In the genomic region with DNA sequence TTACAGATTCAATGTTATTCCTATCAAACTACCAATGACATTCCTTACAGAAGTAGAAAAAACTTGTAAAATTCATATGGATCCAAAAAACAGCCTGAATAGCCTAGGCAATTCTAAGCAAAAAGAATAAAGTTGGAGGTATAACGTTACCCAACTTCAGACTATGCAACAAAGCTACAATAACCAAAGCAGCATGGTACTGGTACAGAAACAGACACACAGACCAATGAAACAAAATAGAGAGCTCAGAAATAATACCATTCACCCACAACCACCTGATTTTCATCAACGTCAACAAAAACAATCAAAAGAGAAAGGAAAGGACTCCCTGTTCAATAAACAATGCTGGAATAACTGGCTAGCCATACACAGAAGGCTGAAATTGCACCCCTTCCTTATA, we compare ENCODE assay signal across 30 cellular contexts. TPM values are rescaled to one million over a fixed set of nuclear protein-coding genes. Genes with fewer than 3 reads are reported as not detected.
"Had no signal": no experiment of that assay in that cellular context is flagged by ENCODE, and none has a peak within 500 bp of the region (broad histone marks: within the 10 kb centered on the region; RNA-seq: fewer than 3 reads in every experiment).

No MANE protein-coding gene starts in this region.

- H3K27me3 Mint-ChIP-seq: naive thymus-derived CD8-positive, alpha-beta T cell; natural killer cell treated with Interleukin-12 subunit alpha and Interleukin-12 subunit beta and Interleukin-15 and Interleukin-18, amount 100 ng/mL, for 72 hours; stimulated activated naive B cell treated with anti-CD40 and anti-IgM and Interleukin-4, amounts not matched to agents 10 μg/mL and 1 μg/mL and 100 μg/mL, for 72 hours; stimulated activated naive CD8-positive, alpha-beta T cell treated with anti-CD3 and anti-CD28 coated beads, Interleukin-15, Interleukin-2, amounts not matched to agents 100 ng/mL and 50 ng/mL, for 24 hours had no signal

- H3K4me3 ChIP-seq: pancreas, prostate gland, right atrium auricular region, right lobe of liver, sigmoid colon, stomach, thoracic aorta, thyroid gland, tibial nerve, upper lobe of left lung, vagina had no signal

- ATAC-seq: naive thymus-derived CD8-positive, alpha-beta T cell; natural killer cell treated with Interleukin-12 subunit alpha and Interleukin-12 subunit beta and Interleukin-15 and Interleukin-18, amount 100 ng/mL, for 72 hours; pancreas; right lobe of liver; stimulated activated effector memory CD8-positive, alpha-beta T cell treated with anti-CD3 and anti-CD28 coated beads, Interleukin-12 subunit alpha, Interleukin-12 subunit beta, amount 100 ng/mL, for 72 hours; stimulated activated naive B cell treated with anti-CD40 and anti-IgM and Interleukin-4, amounts not matched to agents 10 μg/mL and 1 μg/mL and 100 μg/mL, for 72 hours had no signal

- H3K4me3 Mint-ChIP-seq: naive thymus-derived CD8-positive, alpha-beta T cell; natural killer cell treated with Interleukin-12 subunit alpha and Interleukin-12 subunit beta and Interleukin-15 and Interleukin-18, amount 100 ng/mL, for 72 hours; nephron progenitor cell; neural crest cell; stimulated activated effector memory CD8-positive, alpha-beta T cell treated with anti-CD3 and anti-CD28 coated beads, Interleukin-12 subunit alpha, Interleukin-12 subunit beta, amount 100 ng/mL, for 72 hours; stimulated activated naive B cell treated with anti-CD40 and anti-IgM and Interleukin-4, amounts not matched to agents 10 μg/mL and 1 μg/mL and 100 μg/mL, for 72 hours; stimulated activated naive CD8-positive, alpha-beta T cell treated with anti-CD3 and anti-CD28 coated beads, Interleukin-15, Interleukin-2, amounts not matched to agents 100 ng/mL and 50 ng/mL, for 24 hours had no signal

- H3K36me3 ChIP-seq: neutrophil, pancreas, prostate gland, right atrium auricular region, right lobe of liver, sigmoid colon, thoracic aorta, thyroid gland, upper lobe of left lung, vagina had no signal

- H3K27me3 ChIP-seq: neutrophil, pancreas, right atrium auricular region, right lobe of liver, sigmoid colon, stomach, thyroid gland, tibial nerve, upper lobe of left lung, vagina had no signal

- DNase-seq: naive thymus-derived CD8-positive, alpha-beta T cell; nephron progenitor cell; nucleus accumbens; pancreas; retina; right lobe of liver; sigmoid colon; small intestine; stimulated activated CD4-positive, alpha-beta T cell treated with anti-CD3 and anti-CD28 coated beads, Interleukin-15, amount 100 ng/mL, for 24 hours; stimulated activated CD4-positive, alpha-beta T cell treated with anti-CD3 and anti-CD28 coated beads, Interleukin-2, amount 100 ng/mL, for 24 hours; stimulated activated CD4-positive, alpha-beta T cell treated with anti-CD3 and anti-CD28 coated beads, Interleukin-2, amount 100 ng/mL, for 48 hours; stimulated activated CD4-positive, alpha-beta T cell treated with anti-CD3 and anti-CD28 coated beads, Interleukin-4, amount 100 ng/mL, for 24 hours; stimulated activated naive B cell treated with anti-CD40 and anti-IgM and Interleukin-4, amounts not matched to agents 10 μg/mL and 1 μg/mL and 100 μg/mL, for 72 hours; stimulated activated naive CD4-positive, alpha-beta T cell treated with Interleukin-2 at 50 U/mL for 16 hours; stomach; thyroid gland; trophoblast cell; upper lobe of left lung had no signal

- H3K4me1 ChIP-seq: prostate gland, thyroid gland had no signal

- H3K27ac ChIP-seq: neutrophil, pancreas, prostate gland, right lobe of liver, stomach, thoracic aorta, thyroid gland, tibial nerve, upper lobe of left lung, vagina had no signal

- H3K4me1 Mint-ChIP-seq: nephron progenitor cell had no signal

- H3K36me3 Mint-ChIP-seq: stimulated activated effector memory CD8-positive, alpha-beta T cell treated with anti-CD3 and anti-CD28 coated beads, Interleukin-12 subunit alpha, Interleukin-12 subunit beta, amount 100 ng/mL, for 72 hours had no signal

- H3K9me3 ChIP-seq: neutrophil, pancreas, prostate gland, right lobe of liver, thoracic aorta, thyroid gland, upper lobe of left lung, vagina had no signal

- H3K27ac Mint-ChIP-seq: natural killer cell treated with Interleukin-12 subunit alpha and Interleukin-12 subunit beta and Interleukin-15 and Interleukin-18, amount 100 ng/mL, for 72 hours; nephron progenitor cell; stimulated activated effector memory CD8-positive, alpha-beta T cell treated with anti-CD3 and anti-CD28 coated beads, Interleukin-12 subunit alpha, Interleukin-12 subunit beta, amount 100 ng/mL, for 72 hours; stimulated activated naive B cell treated with anti-CD40 and anti-IgM and Interleukin-4, amounts not matched to agents 10 μg/mL and 1 μg/mL and 100 μg/mL, for 72 hours had no signal

RNA-seq across cellular contexts. Expression of a gene that starts 17.2 kb away (rescaled TPM):
- total RNA-seq: naive thymus-derived CD8-positive, alpha-beta T cell; natural killer cell treated with Interleukin-12 subunit alpha and Interleukin-12 subunit beta and Interleukin-15 and Interleukin-18, amount 100 ng/mL, for 72 hours; neural crest cell; osteocyte; pulmonary artery endothelial cell had no signal
